ENCODE assay signal across 30 cellular contexts in genomic region chr20:54774423-54774822, GRCh38.
"Had no signal": no experiment of that assay in that cellular context is flagged by ENCODE, and none has a peak within 500 bp of the region (broad histone marks: within the 10 kb centered on the region; RNA-seq: fewer than 3 reads in every experiment).

No MANE protein-coding gene starts in this region.

- H3K79me2 ChIP-seq: hepatocyte had no signal

- H3K4me1 Mint-ChIP-seq: nephron; stimulated activated naive B cell treated with anti-CD40 and anti-IgM and Interleukin-4, amounts not matched to agents 10 μg/mL and 1 μg/mL and 100 μg/mL, for 72 hours; T-helper 17 cell had no signal

- H3K27ac Mint-ChIP-seq: activated naive CD8-positive, alpha-beta T cell; nephron; stimulated activated naive B cell treated with anti-CD40 and anti-IgM and Interleukin-4, amounts not matched to agents 10 μg/mL and 1 μg/mL and 100 μg/mL, for 72 hours; T-helper 17 cell had no signal

- H3K9me3 Mint-ChIP-seq: nephron had no signal

- DNase-seq: activated CD4-positive, alpha-beta T cell treated with anti-CD3 and anti-CD28 coated beads for 48 hours; activated CD4-positive, alpha-beta T cell treated with anti-CD3 and anti-CD28 coated beads, Interleukin-2, amount 50 U/mL, for 48 hours; activated CD4-positive, CD25-positive, alpha-beta regulatory T cell; activated CD8-positive, alpha-beta memory T cell treated with anti-CD3 and anti-CD28 coated beads for 24 hours; activated effector memory CD4-positive, alpha-beta T cell treated with Interleukin-2 at 50 U/mL for 16 hours; activated naive CD4-positive, alpha-beta T cell treated with Interleukin-2 at 50 U/mL for 16 hours; aorta; body of pancreas; cerebellar nuclear complex; colonic mucosa; effector CD8-positive, alpha-beta T cell; islet precursor cell; left ventricle myocardium inferior; ovary; retina; stimulated activated CD4-positive, alpha-beta T cell treated with anti-CD3 and anti-CD28 coated beads, Interleukin-2, amount 100 ng/mL, for 24 hours; stimulated activated naive B cell treated with anti-CD40 and anti-IgM and Interleukin-4, amounts not matched to agents 10 μg/mL and 1 μg/mL and 100 μg/mL, for 72 hours; stomach; T-helper 17 cell; thyroid gland had no signal

- H3K36me3 ChIP-seq: cardiac muscle cell, colonic mucosa, gastroesophageal sphincter, left ventricle myocardium inferior, ovary, prostate gland, stomach, thyroid gland, upper lobe of left lung, vagina had no signal

- H3K4me2 ChIP-seq: hepatocyte, smooth muscle cell had no signal

- H3K27me3 ChIP-seq: body of pancreas, cardiac muscle cell, colonic mucosa, gastroesophageal sphincter, hepatocyte, ovary, stomach, thyroid gland, upper lobe of left lung, vagina had no signal

- H3K9me3 ChIP-seq: body of pancreas, colonic mucosa, gastroesophageal sphincter, left ventricle myocardium inferior, ovary, prostate gland, stomach, thyroid gland, upper lobe of left lung, vagina had no signal

- H3K27me3 Mint-ChIP-seq: stimulated activated naive B cell treated with anti-CD40 and anti-IgM and Interleukin-4, amounts not matched to agents 10 μg/mL and 1 μg/mL and 100 μg/mL, for 72 hours; T-helper 17 cell had no signal

- H2AFZ ChIP-seq: hepatocyte had no signal

- H3K4me3 Mint-ChIP-seq: activated naive CD8-positive, alpha-beta T cell; nephron; stimulated activated naive B cell treated with anti-CD40 and anti-IgM and Interleukin-4, amounts not matched to agents 10 μg/mL and 1 μg/mL and 100 μg/mL, for 72 hours; T-helper 17 cell had no signal

- H3K27ac ChIP-seq: body of pancreas, cardiac muscle cell, colonic mucosa, gastroesophageal sphincter, hepatocyte, left ventricle myocardium inferior, ovary, prostate gland, stomach, thyroid gland, upper lobe of left lung, vagina had no signal

- H3K36me3 Mint-ChIP-seq: activated naive CD8-positive, alpha-beta T cell; stimulated activated naive B cell treated with anti-CD40 and anti-IgM and Interleukin-4, amounts not matched to agents 10 μg/mL and 1 μg/mL and 100 μg/mL, for 72 hours had no signal

- ATAC-seq: body of pancreas; gastroesophageal sphincter; stimulated activated naive B cell treated with anti-CD40 and anti-IgM and Interleukin-4, amounts not matched to agents 10 μg/mL and 1 μg/mL and 100 μg/mL, for 72 hours; T-helper 17 cell had no signal

- H3K4me3 ChIP-seq: body of pancreas, cardiac muscle cell, colonic mucosa, gastroesophageal sphincter, hepatocyte, left ventricle myocardium inferior, lung, ovary, prostate gland, smooth muscle cell, stomach, thyroid gland, upper lobe of left lung, vagina had no signal

- H3K4me1 ChIP-seq: body of pancreas, colonic mucosa, gastroesophageal sphincter, left ventricle myocardium inferior, prostate gland, stomach, thyroid gland, upper lobe of left lung, vagina had no signal
